9 cellular contexts compared by ENCODE assay signal in genomic region chrX:107675365-107675654, GRCh38. TPM values are rescaled to one million over a fixed set of nuclear protein-coding genes. Genes with fewer than 3 reads are reported as not detected.
A peak's percentile ranks its signal among the peaks of the same experiment; 100 is the strongest.
DNase-seq lines count a peak whose midpoint lies in the region; ATAC-seq and TF ChIP-seq lines count a peak whose summit lies in the region.
"Had no signal": no experiment of that assay in that cellular context is flagged by ENCODE, and none has a peak within 500 bp of the region (broad histone marks: within the 10 kb centered on the region; RNA-seq: fewer than 3 reads in every experiment).

No MANE protein-coding gene starts in this region.

- DNase-seq in T-helper 2 cell treated with Interferon-gamma antibody and Interleukin-4, amounts not matched to agents 5 μg/mL and 100 μg/mL, for 36 hours (ENCODE audit: low spot score): no peak
- DNase-seq in T-helper 2 cell (no peak), hepatocyte (ENCODE audit: low spot score) (no peak), DMS 273 treated with DMSO at 0.1 percent for 48 hours (lab: John Stamatoyannopoulos, UW) (no peak), NCI-H524 (lab: John Stamatoyannopoulos, UW) (no peak)
- DNase-seq in stimulated activated naive B cell treated with anti-CD40 and anti-IgM and Interleukin-4, amounts not matched to agents 10 μg/mL and 1 μg/mL and 100 μg/mL, for 72 hours: no peak

- no peaks in the 10 kb centered on the region for H4K20me1 ChIP-seq in hepatocyte (ENCODE audit: insufficient read depth, poor library complexity, severe bottlenecking)

- no peak for ATAC-seq in stimulated activated naive B cell treated with anti-CD40 and anti-IgM and Interleukin-4, amounts not matched to agents 10 μg/mL and 1 μg/mL and 100 μg/mL, for 72 hours (replicated peaks)
- ATAC-seq in esophagus mucosa: no peak

- no peaks in the 10 kb centered on the region for H3K27me3 Mint-ChIP-seq in T-helper 2 cell treated with Interferon-gamma antibody and Interleukin-4, amounts not matched to agents 5 μg/mL and 100 μg/mL, for 36 hours (ENCODE audit: low read depth)
- no peaks in the 10 kb centered on the region for H3K27me3 Mint-ChIP-seq in activated naive CD8-positive, alpha-beta T cell
- no peaks in the 10 kb centered on the region for H3K27me3 Mint-ChIP-seq in stimulated activated naive B cell treated with anti-CD40 and anti-IgM and Interleukin-4, amounts not matched to agents 10 μg/mL and 1 μg/mL and 100 μg/mL, for 72 hours

- H3K4me2 ChIP-seq in hepatocyte: peak overlapping the region; percentile 79

- H2AFZ ChIP-seq in hepatocyte: no peak overlapping the region

- peaks cover 36% of the 10 kb centered on the region for H3K4me1 ChIP-seq in hepatocyte (ENCODE audit: insufficient read depth)

- WGBS in hepatocyte (ENCODE audit: low lambda C conversion rate, missing lambda C conversion rate): 100% methylated on average over 1 of the region's 1 CpG

- H3K27ac Mint-ChIP-seq in T-helper 2 cell treated with Interferon-gamma antibody and Interleukin-4, amounts not matched to agents 5 μg/mL and 100 μg/mL, for 36 hours: peak overlapping the region; percentile 97
- H3K27ac Mint-ChIP-seq in activated naive CD8-positive, alpha-beta T cell: peak overlapping the region; percentile 99
- H3K27ac Mint-ChIP-seq in stimulated activated naive B cell treated with anti-CD40 and anti-IgM and Interleukin-4, amounts not matched to agents 10 μg/mL and 1 μg/mL and 100 μg/mL, for 72 hours: no peak overlapping the region

- H3K4me3 ChIP-seq in hepatocyte: no peak overlapping the region
- H3K4me3 ChIP-seq: SJSA1 had no signal

- peaks cover 2% of the 10 kb centered on the region for H3K79me2 ChIP-seq in hepatocyte

- peak overlapping the region; percentile 93 for H3K4me3 Mint-ChIP-seq in T-helper 2 cell treated with Interferon-gamma antibody and Interleukin-4, amounts not matched to agents 5 μg/mL and 100 μg/mL, for 36 hours
- peak overlapping the region; percentile 88 for H3K4me3 Mint-ChIP-seq in activated naive CD8-positive, alpha-beta T cell
- peak overlapping the region; percentile 86 to 91 for H3K4me3 Mint-ChIP-seq in stimulated activated naive B cell treated with anti-CD40 and anti-IgM and Interleukin-4, amounts not matched to agents 10 μg/mL and 1 μg/mL and 100 μg/mL, for 72 hours

- H3K36me3 Mint-ChIP-seq in T-helper 2 cell treated with Interferon-gamma antibody and Interleukin-4, amounts not matched to agents 5 μg/mL and 100 μg/mL, for 36 hours (ENCODE audit: low read depth): peaks cover 4% of the 10 kb centered on the region
- H3K36me3 Mint-ChIP-seq in activated naive CD8-positive, alpha-beta T cell: no peaks in the 10 kb centered on the region
- peaks cover 0 to 5% of the 10 kb centered on the region in 2 donors for H3K36me3 Mint-ChIP-seq in stimulated activated naive B cell treated with anti-CD40 and anti-IgM and Interleukin-4, amounts not matched to agents 10 μg/mL and 1 μg/mL and 100 μg/mL, for 72 hours

- H3K36me3 ChIP-seq in hepatocyte (replicated peaks; ENCODE audit: insufficient read depth, low read depth): no peaks in the 10 kb centered on the region
- H3K36me3 ChIP-seq: SJSA1 had no signal

- peak overlapping the region; percentile 96 for H3K27ac ChIP-seq in hepatocyte

- no peaks in the 10 kb centered on the region for H3K9me3 ChIP-seq in hepatocyte (ENCODE audit: low read depth)
- H3K9me3 ChIP-seq: SJSA1 had no signal

- H3K4me1 Mint-ChIP-seq in T-helper 2 cell treated with Interferon-gamma antibody and Interleukin-4, amounts not matched to agents 5 μg/mL and 100 μg/mL, for 36 hours (ENCODE audit: low read depth): peaks cover 44% of the 10 kb centered on the region
- H3K4me1 Mint-ChIP-seq in activated naive CD8-positive, alpha-beta T cell (ENCODE audit: low read depth): peaks cover 59% of the 10 kb centered on the region
- H3K4me1 Mint-ChIP-seq in stimulated activated naive B cell treated with anti-CD40 and anti-IgM and Interleukin-4, amounts not matched to agents 10 μg/mL and 1 μg/mL and 100 μg/mL, for 72 hours: peaks cover 18 to 63% of the 10 kb centered on the region in 2 donors

- H3K9me2 ChIP-seq in hepatocyte (replicated peaks; ENCODE audit: insufficient read depth): no peaks in the 10 kb centered on the region

- H3K27me3 ChIP-seq in hepatocyte: no peaks in the 10 kb centered on the region
- H3K27me3 ChIP-seq: SJSA1 had no signal

- TF ChIP-seq CTCF in hepatocyte (IDR thresholded peaks at IDR 0.05; ENCODE audit: poor library complexity): no peak

- no peaks in the 10 kb centered on the region for H3K9me3 Mint-ChIP-seq in T-helper 2 cell treated with Interferon-gamma antibody and Interleukin-4, amounts not matched to agents 5 μg/mL and 100 μg/mL, for 36 hours
- H3K9me3 Mint-ChIP-seq in activated naive CD8-positive, alpha-beta T cell (ENCODE audit: low read depth): no peaks in the 10 kb centered on the region
- no peaks in the 10 kb centered on the region for H3K9me3 Mint-ChIP-seq in stimulated activated naive B cell treated with anti-CD40 and anti-IgM and Interleukin-4, amounts not matched to agents 10 μg/mL and 1 μg/mL and 100 μg/mL, for 72 hours

RNA-seq across cellular contexts. Expression of gene PRPS1, which starts 47.0 kb away (rescaled TPM):
- 59.2 and 68.4 TPM in 2 replicates for total RNA-seq in hepatocyte
- 38.7 and 41.1 TPM in 2 replicates for polyA plus RNA-seq in hepatocyte
- 14.6 TPM for total RNA-seq in esophagus mucosa
